In the genomic region with DNA sequence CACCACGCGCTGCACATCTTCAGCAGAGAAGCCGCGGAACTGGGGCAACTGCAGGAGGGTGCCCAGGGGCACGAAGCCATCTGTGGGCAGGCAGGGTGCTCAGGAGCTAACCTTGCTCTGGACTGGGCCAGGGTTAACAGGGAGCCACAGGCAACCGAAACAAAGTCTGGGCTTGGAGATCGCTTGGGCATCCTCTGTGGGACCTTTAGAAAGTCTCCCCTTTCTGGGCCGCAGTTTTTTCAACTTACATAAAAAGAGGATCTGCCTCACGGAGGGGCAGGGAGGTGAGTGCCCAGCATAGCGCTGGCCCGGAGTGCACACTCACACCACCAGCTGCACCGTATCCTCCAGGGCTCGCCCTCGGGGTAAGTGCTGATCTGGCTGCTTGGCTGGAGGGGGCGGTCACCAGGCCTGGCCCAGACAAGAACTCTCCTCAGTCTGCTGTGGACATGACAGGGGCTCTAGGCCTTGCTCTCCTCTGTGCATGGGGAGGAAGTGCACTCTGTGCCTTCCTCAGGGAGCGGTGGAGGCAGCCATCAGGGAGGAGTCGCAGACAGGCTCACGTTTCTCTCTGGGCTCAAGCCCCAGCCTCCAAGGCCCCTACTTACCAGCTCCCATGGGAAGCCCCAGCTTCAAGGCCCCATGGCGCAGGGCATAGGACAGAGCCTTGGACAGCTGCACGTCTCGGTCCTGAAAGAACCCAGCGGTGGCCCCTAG, we compare ENCODE assay signal across 8 cellular contexts.
DNase-seq lines count a peak whose midpoint lies in the region; ATAC-seq and TF ChIP-seq lines count a peak whose summit lies in the region.

No MANE protein-coding gene starts in this region.

- H3K4me1 ChIP-seq in KMS-11 (ENCODE audit: low read depth, poor library complexity, severe bottlenecking) (peaks cover 25% of the 10 kb centered on the region), muscle layer of duodenum (ENCODE audit: control insufficient read depth in 1 of 2, insufficient read depth in 2 of 2, low read length in 2 of 2) (peaks cover 7 to 31% of the 10 kb centered on the region in 2 donors)

- no peaks in the 10 kb centered on the region for H3K79me2 ChIP-seq in KMS-11 (ENCODE audit: insufficient read depth, low read depth)

- H2AFZ ChIP-seq in KMS-11 (ENCODE audit: low read depth), result peak overlapping the region; percentile 67; the same call in 1 of the 2 replicates

- no peaks in the 10 kb centered on the region for H3K9me3 ChIP-seq in muscle layer of duodenum (ENCODE audit: control insufficient read depth in 1 of 2, low read length in 2 of 2)

- no peaks in the 10 kb centered on the region for H4K20me1 ChIP-seq in KMS-11 (ENCODE audit: insufficient read depth)

- peak overlapping the region; percentile 84 for H3K4me2 ChIP-seq in KMS-11

- H3K27ac ChIP-seq in KMS-11 (no peak overlapping the region; the same call in 1 of the 2 replicates), muscle layer of duodenum (ENCODE audit: low read length) (peak overlapping the region; percentile 90)

- TF ChIP-seq CTCF in AG09309 (IDR thresholded peaks at IDR 0.05; ENCODE audit: control insufficient read depth, insufficient read depth, low read depth, low read length, missing control alignments), result no peak
- no peak for TF ChIP-seq CTCF in KMS-11 (conservative IDR thresholded peaks at IDR 0.05; ENCODE audit: low read depth, low read length)
- no peak for TF ChIP-seq CTCF in cardiac fibroblast (IDR thresholded peaks at IDR 0.05; ENCODE audit: low read depth, low read length)

- peak overlapping the region; percentile 53; the same call in 1 of the 2 replicates for H3K9ac ChIP-seq in KMS-11

- ATAC-seq in GM18517 (IDR thresholded peaks at IDR 0.05; ENCODE audit: unreplicated experiment) (no peak), HG02610 (IDR thresholded peaks at IDR 0.05; ENCODE audit: unreplicated experiment) (no peak), GM19328 (IDR thresholded peaks at IDR 0.05; ENCODE audit: unreplicated experiment) (no peak)

- DNase-seq in AG09309 (ENCODE audit: low read depth) (no peak), cardiac fibroblast (ENCODE audit: low read depth in 2 of 2) (no peak), foreskin melanocyte (no peak)

- H3K4me3 ChIP-seq in AG09309 (ENCODE audit: control insufficient read depth, low read depth, low read length), result peak overlapping the region; percentile 87
- no peak overlapping the region for H3K4me3 ChIP-seq in KMS-11 (IDR thresholded peaks at IDR 0.05; ENCODE audit: insufficient read depth, low read depth, low read length)
- H3K4me3 ChIP-seq in cardiac fibroblast (replicated peaks in 1 of 2; ENCODE audit: low read depth in 2 of 2, low read length in 2 of 2), result peak overlapping the region; percentile 84 to 89
- peak overlapping the region; percentile 76 to 84 for H3K4me3 ChIP-seq in muscle layer of duodenum (ENCODE audit: low read depth in 1 of 2, low read length in 2 of 2)

- no peaks in the 10 kb centered on the region for H3K27me3 ChIP-seq in KMS-11 (ENCODE audit: insufficient read depth, low read depth)
- no peaks in the 10 kb centered on the region for H3K27me3 ChIP-seq in muscle layer of duodenum (ENCODE audit: low read depth, low read length)

- H3K36me3 ChIP-seq in KMS-11 (ENCODE audit: insufficient read depth) (no peaks in the 10 kb centered on the region), muscle layer of duodenum (ENCODE audit: control insufficient read depth in 1 of 2, insufficient read depth in 2 of 2, low read length in 2 of 2) (peaks cover 3 to 12% of the 10 kb centered on the region in 2 donors)
